2 cellular contexts compared by ENCODE assay signal in genomic region chr21:43937051-43937832, GRCh38.
TF ChIP-seq lines count a peak whose summit lies in the region.

No MANE protein-coding gene starts in this region.

TF ChIP-seq in GM12891, 5 proteins besides CTCF, POLR2A, EP300 and RAD21:
- TF ChIP-seq PAX5 (IDR thresholded peaks at IDR 0.05; ENCODE audit: insufficient read depth, low read length, severe bottlenecking), result no peak
- TF ChIP-seq POU2F2 (IDR thresholded peaks at IDR 0.05; ENCODE audit: low read depth, low read length), result no peak

TF ChIP-seq in K562, 482 proteins besides CTCF, POLR2A, EP300 and RAD21 (continues in another document):
- TF ChIP-seq DMBX1 (CRISPR knock-in tag; IDR thresholded peaks at IDR 0.05; ENCODE audit: borderline replicate concordance) (peak; percentile 66; the same call in 1 of the 2 replicates), ADNP (tag; IDR thresholded peaks at IDR 0.05) (peak; percentile 92), TRIM24 (IDR thresholded peaks at IDR 0.05) (peak in 1 of 2 experiments; percentile 30; a peak in 1 of 4 replicates), ZBTB7A (IDR thresholded peaks at IDR 0.05; ENCODE audit: borderline replicate concordance, control insufficient read depth, low read depth, low read length) (peak; percentile 46; the same call in 1 of the 2 replicates), ARID1B (IDR thresholded peaks at IDR 0.05) (peak; percentile 51; the same call in 1 of the 2 replicates), ZBTB5 (IDR thresholded peaks at IDR 0.05) (no peak), RCOR1 (IDR thresholded peaks at IDR 0.05; ENCODE audit: borderline replicate concordance in 1 of 2, low read depth in 2 of 2, low read length in 2 of 2) (peak in 1 of 2 experiments; percentile 81; a peak in 2 of 4 replicates), ZNF699 (CRISPR knock-in tag; IDR thresholded peaks at IDR 0.05; ENCODE audit: insufficient replicate concordance) (no peak), ZNF316 (IDR thresholded peaks at IDR 0.05) (no peak), ZNF12 (CRISPR knock-in tag; IDR thresholded peaks at IDR 0.05) (no peak), ZNF655 (CRISPR knock-in tag; IDR thresholded peaks at IDR 0.05) (no peak), HSF4 (CRISPR knock-in tag; IDR thresholded peaks at IDR 0.05; ENCODE audit: borderline replicate concordance) (no peak), DNMT1 (IDR thresholded peaks at IDR 0.05) (no peak), KDM1A (IDR thresholded peaks at IDR 0.05) (peak in 1 of 2 experiments; percentile 88; a peak in 2 of 4 replicates), MITF (IDR thresholded peaks at IDR 0.05) (no peak), TFAM (CRISPR knock-in tag; conservative IDR thresholded peaks at IDR 0.05) (no peak), MED1 (CRISPR knock-in tag; IDR thresholded peaks at IDR 0.05; ENCODE audit: borderline replicate concordance) (no peak), HLTF (IDR thresholded peaks at IDR 0.05) (peak; percentile 100), TEAD1 (CRISPR knock-in tag; IDR thresholded peaks at IDR 0.05) (no peak), CREM (IDR thresholded peaks at IDR 0.05; ENCODE audit: low read depth) (no peak), ZBTB11 (CRISPR knock-in tag; IDR thresholded peaks at IDR 0.05) (0 out of 6 replicates have a peak, but pooled peaks of 1 of the 3 experiments have one; percentile 28), IRF1 (CRISPR knock-in tag; IDR thresholded peaks at IDR 0.05; ENCODE audit: borderline replicate concordance) (no peak), ID3 (CRISPR knock-in tag; IDR thresholded peaks at IDR 0.05) (0 out of 2 replicates have a peak, but pooled peaks have one; percentile 6), ID3 (tag; IDR thresholded peaks at IDR 0.05) (no peak; the same call in 1 of the 2 replicates), RB1 (IDR thresholded peaks at IDR 0.05; ENCODE audit: low read depth) (0 out of 2 replicates have a peak, but pooled peaks have one; percentile 8), ZBTB17 (CRISPR knock-in tag; IDR thresholded peaks at IDR 0.05) (no peak), TEAD4 (IDR thresholded peaks at IDR 0.05; ENCODE audit: low read length) (no peak), TEAD4 (CRISPR knock-in tag; IDR thresholded peaks at IDR 0.05; ENCODE audit: borderline replicate concordance) (no peak), ZFX (CRISPR knock-in tag; IDR thresholded peaks at IDR 0.05) (peak; percentile 47; the same call in 1 of the 2 replicates), TCF15 (CRISPR knock-in tag; IDR thresholded peaks at IDR 0.05) (no peak), BCOR (IDR thresholded peaks at IDR 0.05) (peak; percentile 96), ZNF431 (CRISPR knock-in tag; IDR thresholded peaks at IDR 0.05) (no peak), NR2C1 (IDR thresholded peaks at IDR 0.05) (0 out of 2 replicates have a peak, but pooled peaks have one; percentile 14), NR2C1 (tag; IDR thresholded peaks at IDR 0.05) (no peak), MEIS2 (IDR thresholded peaks at IDR 0.05; ENCODE audit: partially characterized antibody) (no peak), TGIF2 (CRISPR knock-in tag; IDR thresholded peaks at IDR 0.05) (no peak), NFE2L1 (tag; IDR thresholded peaks at IDR 0.05; ENCODE audit: borderline replicate concordance, low read depth) (no peak), ARID3B (CRISPR knock-in tag; IDR thresholded peaks at IDR 0.05; ENCODE audit: borderline replicate concordance) (no peak), ZNF384 (IDR thresholded peaks at IDR 0.05; ENCODE audit: low read depth, low read length) (0 out of 2 replicates have a peak, but pooled peaks have one; percentile 10), HDAC1 (IDR thresholded peaks at IDR 0.05) (peak in 1 of 2 experiments; percentile 57; a peak in 1 of 4 replicates), CXXC5 (CRISPR knock-in tag; IDR thresholded peaks at IDR 0.05) (0 out of 2 replicates have a peak, but pooled peaks have one; percentile 35), ZBTB2 (IDR thresholded peaks at IDR 0.05) (peak; percentile 61; the same call in 1 of the 2 replicates), CBFA2T2 (conservative IDR thresholded peaks at IDR 0.05) (peak; percentile 39; the same call in 1 of the 2 replicates), ZFPM2 (CRISPR knock-in tag; IDR thresholded peaks at IDR 0.05) (no peak), TBL1XR1 (IDR thresholded peaks at IDR 0.05; ENCODE audit: low read length in 2 of 2) (0 out of 4 replicates have a peak, but pooled peaks of 1 of the 2 experiments have one; percentile 27), CTBP1 (IDR thresholded peaks at IDR 0.05; ENCODE audit: borderline replicate concordance) (peak; percentile 25; the same call in 1 of the 2 replicates), ZNF79 (CRISPR knock-in tag; IDR thresholded peaks at IDR 0.05; ENCODE audit: low read depth) (no peak), YY1 (IDR thresholded peaks at IDR 0.05; ENCODE audit: borderline replicate concordance in 1 of 3, control insufficient read depth in 1 of 3, extremely low read depth in 1 of 3, insufficient read depth in 3 of 3, insufficient read length in 1 of 3, insufficient replicate concordance in 2 of 3, low read depth in 1 of 3, low read length in 2 of 3) (peak in 1 of 3 experiments; percentile 15), FOXK1 (CRISPR knock-in tag; IDR thresholded peaks at IDR 0.05; ENCODE audit: borderline replicate concordance) (no peak), SMARCA5 (IDR thresholded peaks at IDR 0.05) (peak; percentile 99), NCOR1 (IDR thresholded peaks at IDR 0.05) (no peak; the same call in 1 of the 2 replicates), ARHGAP35 (IDR thresholded peaks at IDR 0.05; ENCODE audit: partially characterized antibody) (no peak), ZSCAN29 (IDR thresholded peaks at IDR 0.05) (no peak), NFIX (CRISPR knock-in tag; IDR thresholded peaks at IDR 0.05; ENCODE audit: low read depth) (no peak), FOXA1 (IDR thresholded peaks at IDR 0.05; ENCODE audit: borderline replicate concordance) (no peak), ZNF707 (CRISPR knock-in tag; conservative IDR thresholded peaks at IDR 0.05) (no peak), HDAC2 (IDR thresholded peaks at IDR 0.05) (peak; percentile 69; the same call in 1 of the 2 replicates), ETS2 (tag; IDR thresholded peaks at IDR 0.05; ENCODE audit: borderline replicate concordance, poor library complexity, severe bottlenecking) (no peak), MAFK (IDR thresholded peaks at IDR 0.05; ENCODE audit: low read length) (no peak), GATAD2A (IDR thresholded peaks at IDR 0.05) (no peak), ZSCAN32 (CRISPR knock-in tag; IDR thresholded peaks at IDR 0.05) (no peak), SRF (CRISPR knock-in tag; IDR thresholded peaks at IDR 0.05) (no peak), NBN (IDR thresholded peaks at IDR 0.05; ENCODE audit: low read depth) (peak; percentile 65; the same call in 1 of the 2 replicates), CBFA2T3 (IDR thresholded peaks at IDR 0.05) (peak; percentile 71), DPF2 (IDR thresholded peaks at IDR 0.05) (peak; percentile 58; the same call in 1 of the 2 replicates), PHF20 (IDR thresholded peaks at IDR 0.05; ENCODE audit: partially characterized antibody) (no peak), SRSF7 (optimal IDR thresholded peaks at IDR 0.05; ENCODE audit: low read depth, low read length) (no peak)
